1 cellular context compared by ENCODE assay signal in the genomic region with DNA sequence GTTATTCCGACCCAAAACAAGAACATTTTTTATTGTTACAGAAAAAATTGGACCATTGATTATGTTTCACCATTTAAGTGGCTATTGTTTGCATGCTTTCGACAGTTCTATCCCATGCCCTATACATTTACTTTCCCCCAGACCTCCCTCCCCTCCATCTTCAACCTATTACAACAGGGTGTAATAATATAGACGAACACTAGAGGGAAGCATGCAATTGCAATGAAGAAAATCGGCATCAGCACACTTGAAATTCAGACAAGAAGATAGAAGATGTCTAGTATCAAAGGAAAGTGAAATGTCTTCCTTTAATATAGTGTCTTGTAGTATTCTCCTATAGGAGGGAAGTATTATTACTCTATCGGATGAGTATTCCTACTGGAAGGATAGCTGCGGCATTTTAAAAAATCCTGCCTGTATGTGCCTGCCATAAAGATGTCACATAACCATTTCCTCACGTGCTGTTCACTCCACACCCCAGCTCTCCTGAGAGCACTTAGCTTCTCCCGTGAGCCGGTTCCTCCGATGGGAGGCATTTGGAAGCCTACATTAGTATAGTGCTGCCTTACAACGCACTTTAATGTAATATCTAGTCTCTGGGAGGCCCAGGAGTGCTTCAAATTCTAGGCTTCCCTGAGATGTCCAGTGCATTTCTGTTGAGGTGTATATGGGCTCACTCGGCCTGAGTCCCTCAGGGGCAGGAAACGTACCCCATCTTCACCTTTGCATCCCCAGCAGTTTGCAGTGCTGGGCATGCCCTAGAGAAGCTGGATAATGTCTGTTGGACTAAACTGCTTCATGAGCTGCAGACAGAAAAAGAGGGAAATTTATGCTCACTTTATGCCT.
A peak's percentile ranks its signal among the peaks of the same experiment; 100 is the strongest.
TF ChIP-seq lines count a peak whose summit lies in the region.

No MANE protein-coding gene starts in this region.

TF ChIP-seq in K562, 482 proteins besides CTCF, POLR2A, EP300 and RAD21 (continues in another document):
- TF ChIP-seq ZNF354B (CRISPR knock-in tag; IDR thresholded peaks at IDR 0.05) (no peak), NR0B1 (IDR thresholded peaks at IDR 0.05; ENCODE audit: partially characterized antibody) (no peak), SMC3 (conservative IDR thresholded peaks at IDR 0.05; ENCODE audit: insufficient read depth, low read depth, low read length) (peak; percentile 80), ZNF263 (CRISPR knock-in tag; IDR thresholded peaks at IDR 0.05; ENCODE audit: borderline replicate concordance) (no peak), RNF219 (CRISPR knock-in tag; IDR thresholded peaks at IDR 0.05) (no peak), ZNF57 (CRISPR knock-in tag; IDR thresholded peaks at IDR 0.05) (no peak), JUND (IDR thresholded peaks at IDR 0.05; ENCODE audit: borderline replicate concordance, low read depth, low read length) (peak; percentile 38; the same call in 1 of the 2 replicates), JUND (tag; IDR thresholded peaks at IDR 0.05; ENCODE audit: borderline replicate concordance, low read depth, low read length) (no peak), ZSCAN32 (CRISPR knock-in tag; IDR thresholded peaks at IDR 0.05) (no peak), E2F3 (CRISPR knock-in tag; IDR thresholded peaks at IDR 0.05) (no peak), HOMEZ (CRISPR knock-in tag; IDR thresholded peaks at IDR 0.05) (no peak), ZNF589 (CRISPR knock-in tag; IDR thresholded peaks at IDR 0.05; ENCODE audit: low read depth) (no peak), MAFK (IDR thresholded peaks at IDR 0.05; ENCODE audit: low read length) (peak; percentile 28; the same call in 1 of the 2 replicates), MTA3 (IDR thresholded peaks at IDR 0.05; ENCODE audit: borderline replicate concordance) (no peak), ZNF551 (CRISPR knock-in tag; IDR thresholded peaks at IDR 0.05) (no peak), CCAR2 (IDR thresholded peaks at IDR 0.05; ENCODE audit: low read depth, low read length) (no peak), TCF3 (CRISPR knock-in tag; IDR thresholded peaks at IDR 0.05) (no peak), CAMTA2 (CRISPR knock-in tag; conservative IDR thresholded peaks at IDR 0.05) (no peak), ARID2 (IDR thresholded peaks at IDR 0.05) (peak; percentile 90), SIRT6 (IDR thresholded peaks at IDR 0.05; ENCODE audit: low read depth, low read length) (no peak), CCNT2 (IDR thresholded peaks at IDR 0.05; ENCODE audit: borderline replicate concordance, extremely low read depth, insufficient read length, low read depth, low read length) (no peak), NRF1 (conservative IDR thresholded peaks at IDR 0.05 in 1 of 2, IDR thresholded peaks at IDR 0.05 in 1 of 2) (0 out of 4 replicates have a peak, but pooled peaks of 1 of the 2 experiments have one; percentile 6), RCOR1 (IDR thresholded peaks at IDR 0.05; ENCODE audit: borderline replicate concordance in 1 of 2, low read depth in 2 of 2, low read length in 2 of 2) (0 out of 4 replicates have a peak, but pooled peaks of 1 of the 2 experiments have one; percentile 37), ELF4 (CRISPR knock-in tag; IDR thresholded peaks at IDR 0.05) (no peak), MYBL2 (IDR thresholded peaks at IDR 0.05; ENCODE audit: low read depth) (no peak), MYBL2 (CRISPR knock-in tag; IDR thresholded peaks at IDR 0.05; ENCODE audit: borderline replicate concordance) (no peak), KAT7 (CRISPR knock-in tag; IDR thresholded peaks at IDR 0.05; ENCODE audit: borderline replicate concordance) (no peak), STAT5B (CRISPR knock-in tag; IDR thresholded peaks at IDR 0.05) (no peak)
- TF ChIP-seq, protein P1, sequence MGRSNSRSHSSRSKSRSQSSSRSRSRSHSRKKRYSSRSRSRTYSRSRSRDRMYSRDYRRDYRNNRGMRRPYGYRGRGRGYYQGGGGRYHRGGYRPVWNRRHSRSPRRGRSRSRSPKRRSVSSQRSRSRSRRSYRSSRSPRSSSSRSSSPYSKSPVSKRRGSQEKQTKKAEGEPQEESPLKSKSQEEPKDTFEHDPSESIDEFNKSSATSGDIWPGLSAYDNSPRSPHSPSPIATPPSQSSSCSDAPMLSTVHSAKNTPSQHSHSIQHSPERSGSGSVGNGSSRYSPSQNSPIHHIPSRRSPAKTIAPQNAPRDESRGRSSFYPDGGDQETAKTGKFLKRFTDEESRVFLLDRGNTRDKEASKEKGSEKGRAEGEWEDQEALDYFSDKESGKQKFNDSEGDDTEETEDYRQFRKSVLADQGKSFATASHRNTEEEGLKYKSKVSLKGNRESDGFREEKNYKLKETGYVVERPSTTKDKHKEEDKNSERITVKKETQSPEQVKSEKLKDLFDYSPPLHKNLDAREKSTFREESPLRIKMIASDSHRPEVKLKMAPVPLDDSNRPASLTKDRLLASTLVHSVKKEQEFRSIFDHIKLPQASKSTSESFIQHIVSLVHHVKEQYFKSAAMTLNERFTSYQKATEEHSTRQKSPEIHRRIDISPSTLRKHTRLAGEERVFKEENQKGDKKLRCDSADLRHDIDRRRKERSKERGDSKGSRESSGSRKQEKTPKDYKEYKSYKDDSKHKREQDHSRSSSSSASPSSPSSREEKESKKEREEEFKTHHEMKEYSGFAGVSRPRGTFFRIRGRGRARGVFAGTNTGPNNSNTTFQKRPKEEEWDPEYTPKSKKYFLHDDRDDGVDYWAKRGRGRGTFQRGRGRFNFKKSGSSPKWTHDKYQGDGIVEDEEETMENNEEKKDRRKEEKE (IDR thresholded peaks at IDR 0.05; ENCODE audit: borderline replicate concordance in 1 of 2, control insufficient read depth in 1 of 2, low read depth in 2 of 2, low read length in 1 of 2) = no peak
- TF ChIP-seq, protein P2, sequence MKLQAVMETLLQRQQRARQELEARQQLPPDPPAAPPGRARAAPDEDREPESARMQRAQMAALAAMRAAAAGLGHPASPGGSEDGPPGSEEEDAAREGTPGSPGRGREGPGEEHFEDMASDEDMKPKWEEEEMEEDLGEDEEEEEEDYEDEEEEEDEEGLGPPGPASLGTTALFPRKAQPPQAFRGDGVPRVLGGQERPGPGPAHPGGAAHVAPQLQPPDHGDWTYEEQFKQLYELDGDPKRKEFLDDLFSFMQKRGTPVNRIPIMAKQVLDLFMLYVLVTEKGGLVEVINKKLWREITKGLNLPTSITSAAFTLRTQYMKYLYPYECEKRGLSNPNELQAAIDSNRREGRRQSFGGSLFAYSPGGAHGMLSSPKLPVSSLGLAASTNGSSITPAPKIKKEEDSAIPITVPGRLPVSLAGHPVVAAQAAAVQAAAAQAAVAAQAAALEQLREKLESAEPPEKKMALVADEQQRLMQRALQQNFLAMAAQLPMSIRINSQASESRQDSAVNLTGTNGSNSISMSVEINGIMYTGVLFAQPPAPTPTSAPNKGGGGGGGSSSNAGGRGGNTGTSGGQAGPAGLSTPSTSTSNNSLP (IDR thresholded peaks at IDR 0.05; ENCODE audit: borderline replicate concordance, low read depth, low read length) = no peak
- TF ChIP-seq, protein P3, sequence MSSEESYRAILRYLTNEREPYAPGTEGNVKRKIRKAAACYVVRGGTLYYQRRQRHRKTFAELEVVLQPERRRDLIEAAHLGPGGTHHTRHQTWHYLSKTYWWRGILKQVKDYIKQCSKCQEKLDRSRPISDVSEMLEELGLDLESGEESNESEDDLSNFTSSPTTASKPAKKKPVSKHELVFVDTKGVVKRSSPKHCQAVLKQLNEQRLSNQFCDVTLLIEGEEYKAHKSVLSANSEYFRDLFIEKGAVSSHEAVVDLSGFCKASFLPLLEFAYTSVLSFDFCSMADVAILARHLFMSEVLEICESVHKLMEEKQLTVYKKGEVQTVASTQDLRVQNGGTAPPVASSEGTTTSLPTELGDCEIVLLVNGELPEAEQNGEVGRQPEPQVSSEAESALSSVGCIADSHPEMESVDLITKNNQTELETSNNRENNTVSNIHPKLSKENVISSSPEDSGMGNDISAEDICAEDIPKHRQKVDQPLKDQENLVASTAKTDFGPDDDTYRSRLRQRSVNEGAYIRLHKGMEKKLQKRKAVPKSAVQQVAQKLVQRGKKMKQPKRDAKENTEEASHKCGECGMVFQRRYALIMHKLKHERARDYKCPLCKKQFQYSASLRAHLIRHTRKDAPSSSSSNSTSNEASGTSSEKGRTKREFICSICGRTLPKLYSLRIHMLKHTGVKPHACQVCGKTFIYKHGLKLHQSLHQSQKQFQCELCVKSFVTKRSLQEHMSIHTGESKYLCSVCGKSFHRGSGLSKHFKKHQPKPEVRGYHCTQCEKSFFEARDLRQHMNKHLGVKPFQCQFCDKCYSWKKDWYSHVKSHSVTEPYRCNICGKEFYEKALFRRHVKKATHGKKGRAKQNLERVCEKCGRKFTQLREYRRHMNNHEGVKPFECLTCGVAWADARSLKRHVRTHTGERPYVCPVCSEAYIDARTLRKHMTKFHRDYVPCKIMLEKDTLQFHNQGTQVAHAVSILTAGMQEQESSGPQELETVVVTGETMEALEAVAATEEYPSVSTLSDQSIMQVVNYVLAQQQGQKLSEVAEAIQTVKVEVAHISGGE (CRISPR knock-in tag; IDR thresholded peaks at IDR 0.05) = no peak
- TF ChIP-seq, protein P4, sequence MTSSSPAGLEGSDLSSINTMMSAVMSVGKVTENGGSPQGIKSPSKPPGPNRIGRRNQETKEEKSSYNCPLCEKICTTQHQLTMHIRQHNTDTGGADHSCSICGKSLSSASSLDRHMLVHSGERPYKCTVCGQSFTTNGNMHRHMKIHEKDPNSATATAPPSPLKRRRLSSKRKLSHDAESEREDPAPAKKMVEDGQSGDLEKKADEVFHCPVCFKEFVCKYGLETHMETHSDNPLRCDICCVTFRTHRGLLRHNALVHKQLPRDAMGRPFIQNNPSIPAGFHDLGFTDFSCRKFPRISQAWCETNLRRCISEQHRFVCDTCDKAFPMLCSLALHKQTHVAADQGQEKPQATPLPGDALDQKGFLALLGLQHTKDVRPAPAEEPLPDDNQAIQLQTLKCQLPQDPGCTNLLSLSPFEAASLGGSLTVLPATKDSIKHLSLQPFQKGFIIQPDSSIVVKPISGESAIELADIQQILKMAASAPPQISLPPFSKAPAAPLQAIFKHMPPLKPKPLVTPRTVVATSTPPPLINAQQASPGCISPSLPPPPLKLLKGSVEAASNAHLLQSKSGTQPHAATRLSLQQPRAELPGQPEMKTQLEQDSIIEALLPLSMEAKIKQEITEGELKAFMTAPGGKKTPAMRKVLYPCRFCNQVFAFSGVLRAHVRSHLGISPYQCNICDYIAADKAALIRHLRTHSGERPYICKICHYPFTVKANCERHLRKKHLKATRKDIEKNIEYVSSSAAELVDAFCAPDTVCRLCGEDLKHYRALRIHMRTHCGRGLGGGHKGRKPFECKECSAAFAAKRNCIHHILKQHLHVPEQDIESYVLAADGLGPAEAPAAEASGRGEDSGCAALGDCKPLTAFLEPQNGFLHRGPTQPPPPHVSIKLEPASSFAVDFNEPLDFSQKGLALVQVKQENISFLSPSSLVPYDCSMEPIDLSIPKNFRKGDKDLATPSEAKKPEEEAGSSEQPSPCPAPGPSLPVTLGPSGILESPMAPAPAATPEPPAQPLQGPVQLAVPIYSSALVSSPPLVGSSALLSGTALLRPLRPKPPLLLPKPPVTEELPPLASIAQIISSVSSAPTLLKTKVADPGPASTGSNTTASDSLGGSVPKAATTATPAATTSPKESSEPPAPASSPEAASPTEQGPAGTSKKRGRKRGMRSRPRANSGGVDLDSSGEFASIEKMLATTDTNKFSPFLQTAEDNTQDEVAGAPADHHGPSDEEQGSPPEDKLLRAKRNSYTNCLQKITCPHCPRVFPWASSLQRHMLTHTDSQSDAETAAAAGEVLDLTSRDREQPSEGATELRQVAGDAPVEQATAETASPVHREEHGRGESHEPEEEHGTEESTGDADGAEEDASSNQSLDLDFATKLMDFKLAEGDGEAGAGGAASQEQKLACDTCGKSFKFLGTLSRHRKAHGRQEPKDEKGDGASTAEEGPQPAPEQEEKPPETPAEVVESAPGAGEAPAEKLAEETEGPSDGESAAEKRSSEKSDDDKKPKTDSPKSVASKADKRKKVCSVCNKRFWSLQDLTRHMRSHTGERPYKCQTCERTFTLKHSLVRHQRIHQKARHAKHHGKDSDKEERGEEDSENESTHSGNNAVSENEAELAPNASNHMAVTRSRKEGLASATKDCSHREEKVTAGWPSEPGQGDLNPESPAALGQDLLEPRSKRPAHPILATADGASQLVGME (CRISPR knock-in tag; IDR thresholded peaks at IDR 0.05) = no peak
